ENCODE assay signal across 8 cellular contexts in genomic region chr19:12723643-12724426, GRCh38. TPM values are rescaled to one million over a fixed set of nuclear protein-coding genes. Genes with fewer than 3 reads are reported as not detected.
DNase-seq lines count a peak whose midpoint lies in the region; ATAC-seq, FAIRE-seq and TF ChIP-seq lines count a peak whose summit lies in the region.

TSS of gene TNPO2 (minus strand) at chr19:12723932. CDS start at chr19:12720977, 2,955 bp downstream.

- no peak within 1 kb of the TSS for H2BK5ac ChIP-seq in neuronal stem cell (ENCODE audit: low read length)

- H3K9me3 ChIP-seq in RWPE2 (ENCODE audit: severe bottlenecking) (no peaks in the 10 kb centered on the region), neuronal stem cell (replicated peaks in 1 of 2; ENCODE audit: control insufficient read depth in 2 of 2, insufficient read depth in 1 of 2, low read depth in 1 of 2, low read length in 2 of 2) (no peaks in the 10 kb centered on the region), suprapubic skin (no peaks in the 10 kb centered on the region)

- ATAC-seq in RWPE2 (ENCODE audit: low read depth) (peak; percentile 51), HG02610 (IDR thresholded peaks at IDR 0.05; ENCODE audit: unreplicated experiment) (no peak)

- no peak for FAIRE-seq in frontal cortex (lab: Jason Lieb, UNC)

- H3K27me3 ChIP-seq in KMS-11 (ENCODE audit: insufficient read depth, low read depth), result no peaks in the 10 kb centered on the region
- H3K27me3 ChIP-seq in RWPE2 (ENCODE audit: insufficient read depth, poor library complexity, severe bottlenecking), result no peaks in the 10 kb centered on the region
- no peaks in the 10 kb centered on the region for H3K27me3 ChIP-seq in neuronal stem cell (ENCODE audit: control insufficient read depth in 3 of 3, insufficient read depth in 3 of 3, low read depth in 1 of 3, low read length in 3 of 3)
- no peaks in the 10 kb centered on the region for H3K27me3 ChIP-seq in suprapubic skin

- no peak within 1 kb of the TSS for H3K4ac ChIP-seq in neuronal stem cell (ENCODE audit: low read length)

- no peak within 1 kb of the TSS for H2BK120ac ChIP-seq in neuronal stem cell (ENCODE audit: low read depth, low read length)

- no peak within 1 kb of the TSS for H2BK12ac ChIP-seq in neuronal stem cell (ENCODE audit: low read length)

- peaks cover 9% of the 10 kb centered on the region for H3K79me1 ChIP-seq in neuronal stem cell (ENCODE audit: low read depth, low read length)

- H2BK15ac ChIP-seq in neuronal stem cell (ENCODE audit: low read length), result no peak within 1 kb of the TSS

- TF ChIP-seq POLR2A in suprapubic skin (IDR thresholded peaks at IDR 0.05), result no peak

- peak within 1 kb of the TSS; percentile 29; the same call in 1 of the 2 replicates for H2AFZ ChIP-seq in KMS-11 (ENCODE audit: low read depth)
- H2AFZ ChIP-seq in neuronal stem cell (ENCODE audit: low read length), result peak within 1 kb of the TSS; percentile 91

- H3K4me3 ChIP-seq in KMS-11 (IDR thresholded peaks at IDR 0.05; ENCODE audit: insufficient read depth, low read depth, low read length), result no peak within 1 kb of the TSS
- H3K4me3 ChIP-seq in RWPE2 (ENCODE audit: severe bottlenecking), result peak within 1 kb of the TSS; percentile 72
- H3K4me3 ChIP-seq in neuronal stem cell (ENCODE audit: low read length in 2 of 2), result peak within 1 kb of the TSS; percentile 79 to 93
- H3K4me3 ChIP-seq in suprapubic skin, result peak within 1 kb of the TSS; percentile 81

- H3K4me2 ChIP-seq in KMS-11 (peak within 1 kb of the TSS; percentile 63), neuronal stem cell (ENCODE audit: insufficient read depth, low read length, poor library complexity, severe bottlenecking) (peak within 1 kb of the TSS; percentile 89)

- H3K4me1 ChIP-seq in KMS-11 (ENCODE audit: low read depth, poor library complexity, severe bottlenecking) (peaks cover 25% of the 10 kb centered on the region), RWPE2 (ENCODE audit: insufficient read depth, poor library complexity, severe bottlenecking) (no peaks in the 10 kb centered on the region), neuronal stem cell (ENCODE audit: control insufficient read depth in 2 of 2, insufficient read depth in 1 of 2, low read depth in 1 of 2, low read length in 2 of 2) (peaks cover 6 to 7% of the 10 kb centered on the region in 2 donors), suprapubic skin (peaks cover 36% of the 10 kb centered on the region)

- DNase-seq in DMS79 treated with DMSO at 0.1 percent for 48 hours (lab: John Stamatoyannopoulos, UW) (peak; percentile 76), RWPE2 (ENCODE audit: low spot score) (no peak), frontal cortex (ENCODE audit: low spot score in 2 of 2) (peak; percentile 61 to 63), neuronal stem cell (ENCODE audit: low spot score) (peak; percentile 76), suprapubic skin (ENCODE audit: low spot score in 2 of 2) (no peak)
- DNase-seq in activated gamma-delta T cell treated with anti-CD3 and anti-CD28 coated beads, Interleukin-2, amount 50 U/mL, for 16 hours (ENCODE audit: low read depth), result peak; percentile 39

- H3K9ac ChIP-seq in KMS-11 (peak within 1 kb of the TSS; percentile 92), neuronal stem cell (ENCODE audit: low read depth, low read length, poor library complexity) (peak within 1 kb of the TSS; percentile 79)

- H3K36me3 ChIP-seq in KMS-11 (ENCODE audit: insufficient read depth) (no peaks in the 10 kb centered on the region; the same call in 1 of the 2 replicates), RWPE2 (ENCODE audit: low read depth) (peaks cover 8% of the 10 kb centered on the region), neuronal stem cell (replicated peaks in 1 of 2; ENCODE audit: control insufficient read depth in 2 of 2, insufficient read depth in 2 of 2, low read length in 2 of 2) (peaks cover 12 to 32% of the 10 kb centered on the region in 2 donors), suprapubic skin (peaks cover 17% of the 10 kb centered on the region)

- H4K91ac ChIP-seq in neuronal stem cell (ENCODE audit: low read depth, low read length, poor library complexity), result no peak within 1 kb of the TSS

- no peak within 1 kb of the TSS for H2AK5ac ChIP-seq in neuronal stem cell (ENCODE audit: low read depth, low read length)

- no peak for TF ChIP-seq CTCF in KMS-11 (conservative IDR thresholded peaks at IDR 0.05; ENCODE audit: low read depth, low read length)
- TF ChIP-seq CTCF in RWPE2 (IDR thresholded peaks at IDR 0.05; ENCODE audit: poor library complexity, severe bottlenecking), result no peak
- TF ChIP-seq CTCF in suprapubic skin (IDR thresholded peaks at IDR 0.05), result no peak

- no peaks in the 10 kb centered on the region for H4K20me1 ChIP-seq in KMS-11 (ENCODE audit: insufficient read depth)

- no CpG with 5 or more reads among the region's 28 CpGs for WGBS in neuronal stem cell (ENCODE audit: extremely low coverage in 2 of 2, insufficient read length in 2 of 2, insufficient replicate concordance in 1 of 2), 2 donors
- 3% methylated on average over 28 of the region's 28 CpGs for WGBS in suprapubic skin

- H3K18ac ChIP-seq in neuronal stem cell (ENCODE audit: low read length), result peak within 1 kb of the TSS; percentile 4

- no peak within 1 kb of the TSS for H3K23ac ChIP-seq in neuronal stem cell (ENCODE audit: low read depth, low read length, poor library complexity)

- no peak within 1 kb of the TSS for H4K8ac ChIP-seq in neuronal stem cell (ENCODE audit: low read depth, low read length)

- no peak within 1 kb of the TSS for H3K14ac ChIP-seq in neuronal stem cell (ENCODE audit: low read length)

- H3K27ac ChIP-seq in KMS-11, result peak within 1 kb of the TSS; percentile 81
- H3K27ac ChIP-seq in RWPE2 (ENCODE audit: poor library complexity, severe bottlenecking), result peak within 1 kb of the TSS; percentile 76
- peak within 1 kb of the TSS; percentile 75 for H3K27ac ChIP-seq in neuronal stem cell (replicated peaks; ENCODE audit: low read length)
- peak within 1 kb of the TSS; percentile 95 for H3K27ac ChIP-seq in suprapubic skin

- no peak for TF ChIP-seq EP300 in suprapubic skin (IDR thresholded peaks at IDR 0.05)

- H3K79me2 ChIP-seq in KMS-11 (ENCODE audit: insufficient read depth, low read depth), result peaks cover 48% of the 10 kb centered on the region

RNA-seq across cellular contexts. Expression of gene TNPO2, which starts in this region (rescaled TPM):
- total RNA-seq in frontal cortex, result 68.5 TPM
- polyA plus RNA-seq in neuronal stem cell (2013, experiment 1 of 2), result 47.1 TPM
- polyA plus RNA-seq in neuronal stem cell (2013, experiment 2 of 2), result 47.1 TPM
- total RNA-seq in suprapubic skin, result 100 to 1,000 TPM in 2 of 4 donors, 10 to 100 TPM in 2; 94.6 to 206 (median 110) TPM

Comparison
In these comparisons a context has a peak if more than half of its experiments do, and no peak if none do; other contexts are left out.
1. DNase-seq: peak in DMS79 treated with DMSO at 0.1 percent for 48 hours (single experiment), activated gamma-delta T cell treated with anti-CD3 and anti-CD28 coated beads, Interleukin-2, amount 50 U/mL, for 16 hours (single experiment), frontal cortex (2 of 2) and neuronal stem cell (single experiment); none in RWPE2 (single experiment) and suprapubic skin (0 of 2).
2. Peak in every context shown above with its lines, with median percentiles within 50 percentile points of each other: H3K27ac ChIP-seq.